In the genomic region with DNA sequence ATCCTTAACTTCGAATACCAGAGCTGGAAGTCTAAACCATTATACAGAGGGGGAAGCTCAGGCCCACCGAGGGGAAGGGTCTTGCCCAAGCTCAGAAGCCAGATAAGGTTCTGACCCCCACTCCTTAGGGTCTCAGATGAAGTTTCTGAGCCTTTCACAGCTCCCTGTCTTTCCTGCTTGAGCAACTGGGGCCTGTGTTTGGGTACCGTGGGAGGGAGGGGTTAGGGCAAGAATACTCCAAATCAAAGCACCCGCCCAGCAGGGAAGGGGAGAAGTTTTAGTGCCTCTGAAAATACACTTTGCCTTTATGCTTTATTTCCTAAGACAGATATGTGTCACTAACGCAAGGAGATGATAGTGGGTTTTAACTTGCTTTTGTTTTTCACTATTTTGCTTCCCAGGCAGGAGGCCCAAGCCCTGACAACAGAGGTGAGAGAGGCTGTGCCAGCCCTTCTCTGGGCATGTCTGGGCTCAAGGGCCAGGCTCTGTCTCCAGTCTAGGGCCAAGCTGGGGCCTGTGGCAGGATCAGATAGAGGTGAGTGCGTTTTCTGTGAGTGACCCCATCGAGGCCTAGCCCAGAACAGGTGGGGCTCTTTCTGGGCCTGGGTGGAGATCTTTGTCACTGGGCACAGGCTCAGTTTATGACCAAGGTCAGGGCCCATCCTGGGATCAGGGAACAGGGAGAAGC, we compare ENCODE assay signal across 1 cellular context.
TF ChIP-seq lines count a peak whose summit lies in the region.

No MANE protein-coding gene starts in this region.

TF ChIP-seq in H1, 55 proteins besides CTCF, POLR2A, EP300 and RAD21:
- TF ChIP-seq CTBP2 (IDR thresholded peaks at IDR 0.05; ENCODE audit: borderline replicate concordance, insufficient read depth, insufficient read length, low read length) (no peak), RNF2 (IDR thresholded peaks at IDR 0.05; ENCODE audit: borderline replicate concordance, low read depth, low read length, missing control alignments, poor library complexity, severe bottlenecking) (no peak), HDAC2 (IDR thresholded peaks at IDR 0.05; ENCODE audit: borderline replicate concordance in 1 of 2, low read depth in 2 of 2, low read length in 2 of 2) (no peak), FOSL1 (IDR thresholded peaks at IDR 0.05; ENCODE audit: insufficient read depth, low read depth, low read length) (no peak), ASH2L (IDR thresholded peaks at IDR 0.05; ENCODE audit: low read length) (no peak), NANOG (IDR thresholded peaks at IDR 0.05; ENCODE audit: insufficient read depth, low read depth, low read length, poor library complexity, severe bottlenecking) (no peak), SIN3A (conservative IDR thresholded peaks at IDR 0.05 in 1 of 2, IDR thresholded peaks at IDR 0.05 in 1 of 2; ENCODE audit: low read depth in 1 of 2, low read length in 2 of 2) (no peak), TAF7 (optimal IDR thresholded peaks at IDR 0.05; ENCODE audit: borderline replicate concordance, low read depth, low read length) (no peak), KDM4A (IDR thresholded peaks at IDR 0.05; ENCODE audit: low read depth, low read length, severe bottlenecking) (no peak), BACH1 (IDR thresholded peaks at IDR 0.05; ENCODE audit: low read length) (no peak), SP2 (IDR thresholded peaks at IDR 0.05; ENCODE audit: low read length) (no peak), TAF1 (IDR thresholded peaks at IDR 0.05; ENCODE audit: low read depth, low read length) (no peak), KDM1A (IDR thresholded peaks at IDR 0.05; ENCODE audit: borderline replicate concordance, low read length) (no peak), HDAC6 (IDR thresholded peaks at IDR 0.05; ENCODE audit: low read depth, low read length) (no peak), SP4 (IDR thresholded peaks at IDR 0.05; ENCODE audit: low read length) (no peak), JUN (IDR thresholded peaks at IDR 0.05; ENCODE audit: low read depth, low read length) (no peak), CBX5 (IDR thresholded peaks at IDR 0.05; ENCODE audit: low read depth, low read length) (no peak)
